Comparison of ENCODE assay signal across 3 cellular contexts in the genomic region with DNA sequence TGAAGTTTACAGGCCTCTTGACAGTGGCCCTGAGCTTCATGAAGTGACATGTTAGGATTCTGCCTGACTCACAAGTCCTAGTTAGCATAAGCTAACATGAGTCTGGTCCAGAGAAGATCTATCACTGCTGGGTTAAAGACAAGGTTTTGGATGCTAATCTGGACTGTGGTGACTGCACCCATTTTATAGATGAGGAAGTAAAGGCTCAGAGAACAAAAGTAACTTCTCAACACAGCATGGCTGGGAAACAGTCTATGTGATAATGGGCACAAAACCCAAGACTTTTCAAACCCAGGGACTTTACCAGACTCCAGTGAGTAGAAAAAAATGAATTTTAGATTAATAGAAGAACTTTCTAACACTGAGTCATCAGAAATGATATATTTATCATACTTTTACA.
TF ChIP-seq lines count a peak whose summit lies in the region.

No MANE protein-coding gene starts in this region.

TF ChIP-seq in HepG2, 621 proteins besides CTCF, POLR2A, EP300 and RAD21:
- TF ChIP-seq ZNF629 (CRISPR knock-in tag; conservative IDR thresholded peaks at IDR 0.05) (peak; percentile 70), MAFK (conservative IDR thresholded peaks at IDR 0.05 in 1 of 2, IDR thresholded peaks at IDR 0.05 in 1 of 2; ENCODE audit: low read length in 2 of 2) (0 out of 4 replicates have a peak, but pooled peaks of 1 of the 2 experiments have one; percentile 9), TRIM24 (CRISPR knock-in tag; IDR thresholded peaks at IDR 0.05) (no peak)

TF ChIP-seq in K562, 482 proteins besides CTCF, POLR2A, EP300 and RAD21:
- TF ChIP-seq KLF16 (IDR thresholded peaks at IDR 0.05) (no peak), ZNF583 (CRISPR knock-in tag; IDR thresholded peaks at IDR 0.05) (no peak), RBM25 (IDR thresholded peaks at IDR 0.05; ENCODE audit: low read depth, low read length, severe bottlenecking) (peak; percentile 75), PHTF2 (CRISPR knock-in tag; IDR thresholded peaks at IDR 0.05) (no peak), ZNF12 (CRISPR knock-in tag; IDR thresholded peaks at IDR 0.05) (no peak), PTRF (tag; IDR thresholded peaks at IDR 0.05) (no peak), KDM5B (IDR thresholded peaks at IDR 0.05; ENCODE audit: insufficient replicate concordance, low read depth, low read length) (no peak)

TF ChIP-seq in H1, 55 proteins besides CTCF, POLR2A, EP300 and RAD21:
- TF ChIP-seq, protein P1, sequence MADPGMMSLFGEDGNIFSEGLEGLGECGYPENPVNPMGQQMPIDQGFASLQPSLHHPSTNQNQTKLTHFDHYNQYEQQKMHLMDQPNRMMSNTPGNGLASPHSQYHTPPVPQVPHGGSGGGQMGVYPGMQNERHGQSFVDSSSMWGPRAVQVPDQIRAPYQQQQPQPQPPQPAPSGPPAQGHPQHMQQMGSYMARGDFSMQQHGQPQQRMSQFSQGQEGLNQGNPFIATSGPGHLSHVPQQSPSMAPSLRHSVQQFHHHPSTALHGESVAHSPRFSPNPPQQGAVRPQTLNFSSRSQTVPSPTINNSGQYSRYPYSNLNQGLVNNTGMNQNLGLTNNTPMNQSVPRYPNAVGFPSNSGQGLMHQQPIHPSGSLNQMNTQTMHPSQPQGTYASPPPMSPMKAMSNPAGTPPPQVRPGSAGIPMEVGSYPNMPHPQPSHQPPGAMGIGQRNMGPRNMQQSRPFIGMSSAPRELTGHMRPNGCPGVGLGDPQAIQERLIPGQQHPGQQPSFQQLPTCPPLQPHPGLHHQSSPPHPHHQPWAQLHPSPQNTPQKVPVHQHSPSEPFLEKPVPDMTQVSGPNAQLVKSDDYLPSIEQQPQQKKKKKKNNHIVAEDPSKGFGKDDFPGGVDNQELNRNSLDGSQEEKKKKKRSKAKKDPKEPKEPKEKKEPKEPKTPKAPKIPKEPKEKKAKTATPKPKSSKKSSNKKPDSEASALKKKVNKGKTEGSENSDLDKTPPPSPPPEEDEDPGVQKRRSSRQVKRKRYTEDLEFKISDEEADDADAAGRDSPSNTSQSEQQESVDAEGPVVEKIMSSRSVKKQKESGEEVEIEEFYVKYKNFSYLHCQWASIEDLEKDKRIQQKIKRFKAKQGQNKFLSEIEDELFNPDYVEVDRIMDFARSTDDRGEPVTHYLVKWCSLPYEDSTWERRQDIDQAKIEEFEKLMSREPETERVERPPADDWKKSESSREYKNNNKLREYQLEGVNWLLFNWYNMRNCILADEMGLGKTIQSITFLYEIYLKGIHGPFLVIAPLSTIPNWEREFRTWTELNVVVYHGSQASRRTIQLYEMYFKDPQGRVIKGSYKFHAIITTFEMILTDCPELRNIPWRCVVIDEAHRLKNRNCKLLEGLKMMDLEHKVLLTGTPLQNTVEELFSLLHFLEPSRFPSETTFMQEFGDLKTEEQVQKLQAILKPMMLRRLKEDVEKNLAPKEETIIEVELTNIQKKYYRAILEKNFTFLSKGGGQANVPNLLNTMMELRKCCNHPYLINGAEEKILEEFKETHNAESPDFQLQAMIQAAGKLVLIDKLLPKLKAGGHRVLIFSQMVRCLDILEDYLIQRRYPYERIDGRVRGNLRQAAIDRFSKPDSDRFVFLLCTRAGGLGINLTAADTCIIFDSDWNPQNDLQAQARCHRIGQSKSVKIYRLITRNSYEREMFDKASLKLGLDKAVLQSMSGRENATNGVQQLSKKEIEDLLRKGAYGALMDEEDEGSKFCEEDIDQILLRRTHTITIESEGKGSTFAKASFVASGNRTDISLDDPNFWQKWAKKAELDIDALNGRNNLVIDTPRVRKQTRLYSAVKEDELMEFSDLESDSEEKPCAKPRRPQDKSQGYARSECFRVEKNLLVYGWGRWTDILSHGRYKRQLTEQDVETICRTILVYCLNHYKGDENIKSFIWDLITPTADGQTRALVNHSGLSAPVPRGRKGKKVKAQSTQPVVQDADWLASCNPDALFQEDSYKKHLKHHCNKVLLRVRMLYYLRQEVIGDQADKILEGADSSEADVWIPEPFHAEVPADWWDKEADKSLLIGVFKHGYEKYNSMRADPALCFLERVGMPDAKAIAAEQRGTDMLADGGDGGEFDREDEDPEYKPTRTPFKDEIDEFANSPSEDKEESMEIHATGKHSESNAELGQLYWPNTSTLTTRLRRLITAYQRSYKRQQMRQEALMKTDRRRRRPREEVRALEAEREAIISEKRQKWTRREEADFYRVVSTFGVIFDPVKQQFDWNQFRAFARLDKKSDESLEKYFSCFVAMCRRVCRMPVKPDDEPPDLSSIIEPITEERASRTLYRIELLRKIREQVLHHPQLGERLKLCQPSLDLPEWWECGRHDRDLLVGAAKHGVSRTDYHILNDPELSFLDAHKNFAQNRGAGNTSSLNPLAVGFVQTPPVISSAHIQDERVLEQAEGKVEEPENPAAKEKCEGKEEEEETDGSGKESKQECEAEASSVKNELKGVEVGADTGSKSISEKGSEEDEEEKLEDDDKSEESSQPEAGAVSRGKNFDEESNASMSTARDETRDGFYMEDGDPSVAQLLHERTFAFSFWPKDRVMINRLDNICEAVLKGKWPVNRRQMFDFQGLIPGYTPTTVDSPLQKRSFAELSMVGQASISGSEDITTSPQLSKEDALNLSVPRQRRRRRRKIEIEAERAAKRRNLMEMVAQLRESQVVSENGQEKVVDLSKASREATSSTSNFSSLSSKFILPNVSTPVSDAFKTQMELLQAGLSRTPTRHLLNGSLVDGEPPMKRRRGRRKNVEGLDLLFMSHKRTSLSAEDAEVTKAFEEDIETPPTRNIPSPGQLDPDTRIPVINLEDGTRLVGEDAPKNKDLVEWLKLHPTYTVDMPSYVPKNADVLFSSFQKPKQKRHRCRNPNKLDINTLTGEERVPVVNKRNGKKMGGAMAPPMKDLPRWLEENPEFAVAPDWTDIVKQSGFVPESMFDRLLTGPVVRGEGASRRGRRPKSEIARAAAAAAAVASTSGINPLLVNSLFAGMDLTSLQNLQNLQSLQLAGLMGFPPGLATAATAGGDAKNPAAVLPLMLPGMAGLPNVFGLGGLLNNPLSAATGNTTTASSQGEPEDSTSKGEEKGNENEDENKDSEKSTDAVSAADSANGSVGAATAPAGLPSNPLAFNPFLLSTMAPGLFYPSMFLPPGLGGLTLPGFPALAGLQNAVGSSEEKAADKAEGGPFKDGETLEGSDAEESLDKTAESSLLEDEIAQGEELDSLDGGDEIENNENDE (IDR thresholded peaks at IDR 0.05; ENCODE audit: insufficient replicate concordance, low read length): no peak
- no peak for TF ChIP-seq RBBP5 (IDR thresholded peaks at IDR 0.05; ENCODE audit: borderline replicate concordance, low read depth, low read length)
- no peak for TF ChIP-seq TCF12 (IDR thresholded peaks at IDR 0.05; ENCODE audit: low read depth, low read length)
- TF ChIP-seq KDM1A (IDR thresholded peaks at IDR 0.05; ENCODE audit: borderline replicate concordance, low read length): peak; percentile 33; the same call in 1 of the 2 replicates
